ENCODE assay signal across 8 cellular contexts in genomic region chr19:52270266-52270885, GRCh38. TPM values are rescaled to one million over a fixed set of nuclear protein-coding genes. Genes with fewer than 3 reads are reported as not detected.
DNase-seq lines count a peak whose midpoint lies in the region; ATAC-seq, FAIRE-seq and TF ChIP-seq lines count a peak whose summit lies in the region.

No MANE protein-coding gene starts in this region.

- FAIRE-seq in K562 (lab: Jason Lieb, UNC), result no peak

- peaks cover 29% of the 10 kb centered on the region for H3K4me1 Mint-ChIP-seq in activated naive CD4-positive, alpha-beta T cell treated with anti-CD3 and anti-CD28 coated beads, Interleukin-2, amount 10 ng/mL, durations not matched to agents 7 days and 5 days

- WGBS in K562 (ENCODE audit: insufficient coverage, low coverage, missing lambda C conversion rate), result 29% methylated on average over 6 of the region's 11 CpGs

- peak overlapping the region; percentile 98 for H3K27ac ChIP-seq in K562 (ENCODE audit: extremely low read depth, low read depth, low read length)
- H3K27ac ChIP-seq in stomach smooth muscle (ENCODE audit: low read length), result peak overlapping the region; percentile 94

- peaks cover 51% of the 10 kb centered on the region for H3K79me2 ChIP-seq in K562 (ENCODE audit: control insufficient read depth, insufficient read depth, low read length)

- no peaks in the 10 kb centered on the region for H3K9me1 ChIP-seq in K562 (ENCODE audit: control insufficient read depth, insufficient read depth, low read length)

- H3K4me3 ChIP-seq in K562 (peak overlapping the region; percentile 99), stomach smooth muscle (ENCODE audit: low read length in 2 of 2) (peak overlapping the region; percentile 93 to 98)

- peak overlapping the region; percentile 89; the same call in 1 of the 2 replicates for H2AFZ ChIP-seq in K562 (ENCODE audit: low read depth, low read length)

- peaks cover 45% of the 10 kb centered on the region for H3K9me3 Mint-ChIP-seq in activated naive CD4-positive, alpha-beta T cell treated with anti-CD3 and anti-CD28 coated beads, Interleukin-2, amount 10 ng/mL, durations not matched to agents 7 days and 5 days

- TF ChIP-seq RAD21 in K562 (CRISPR knock-in tag; conservative IDR thresholded peaks at IDR 0.05 in 1 of 2, IDR thresholded peaks at IDR 0.05 in 1 of 2), result no peak

- no peaks in the 10 kb centered on the region for H3K27me3 Mint-ChIP-seq in activated naive CD4-positive, alpha-beta T cell treated with anti-CD3 and anti-CD28 coated beads, Interleukin-2, amount 10 ng/mL, durations not matched to agents 7 days and 5 days

- H3K4me1 ChIP-seq in K562 (replicated peaks in 1 of 2; ENCODE audit: control insufficient read depth in 2 of 2, insufficient read depth in 2 of 2, low read length in 2 of 2) (peaks cover 0 to 4% of the 10 kb centered on the region in 2 experiments; a peak in 2 of 5 replicates), stomach smooth muscle (ENCODE audit: control insufficient read depth, insufficient read depth, low read length) (peaks cover 11% of the 10 kb centered on the region)

- peaks cover 26% of the 10 kb centered on the region; the same call in 2 of the 3 replicates for H3K36me3 ChIP-seq in K562 (ENCODE audit: control insufficient read depth, insufficient read depth, low read length)
- H3K36me3 ChIP-seq in stomach smooth muscle (ENCODE audit: control insufficient read depth in 2 of 2, insufficient read depth in 2 of 2, low read length in 2 of 2), result peaks cover 0 to 4% of the 10 kb centered on the region in 2 donors

- ATAC-seq in K562 (no peak; the same call in 2 of the 3 replicates), HG03342 (IDR thresholded peaks at IDR 0.05; ENCODE audit: unreplicated experiment) (no peak), GM21447 (IDR thresholded peaks at IDR 0.05; ENCODE audit: unreplicated experiment) (no peak)

- in situ Hi-C loops in K562 (cut with MboI), result no loop called here

- H3K9me3 ChIP-seq in K562 (replicated peaks; ENCODE audit: control insufficient read depth, insufficient read depth, low read depth, low read length) (peaks cover 15% of the 10 kb centered on the region), stomach smooth muscle (ENCODE audit: control insufficient read depth in 2 of 2, low read length in 2 of 2) (no peaks in the 10 kb centered on the region)

- peak; percentile 29 for DNase-seq in activated naive CD4-positive, alpha-beta T cell treated with anti-CD3 and anti-CD28 coated beads, Interleukin-2, amount 10 ng/mL, durations not matched to agents 7 days and 5 days
- DNase-seq in activated naive CD4-positive, alpha-beta T cell treated with anti-CD3 and anti-CD28 coated beads, Interleukin-2, amount 50 U/mL, for 16 hours, result no peak
- DNase-seq in NCI-H69 (lab: John Stamatoyannopoulos, UW) (peak; percentile 34), K562 (ENCODE audit: extremely low read depth in 1 of 4, low spot score in 3 of 4) (peak in 3 of 4 experiments; percentile 9 to 26 (median 23)), kidney tubule cell (ENCODE audit: low spot score) (peak; percentile 18)

- no peaks in the 10 kb centered on the region for H3K27me3 ChIP-seq in K562 (ENCODE audit: control insufficient read depth in 2 of 2, insufficient read depth in 2 of 2, low read length in 2 of 2)
- H3K27me3 ChIP-seq in stomach smooth muscle (ENCODE audit: control insufficient read depth in 1 of 2, insufficient read depth in 2 of 2, low read length in 2 of 2), result no peaks in the 10 kb centered on the region

- intact Hi-C loops in K562 (cut with micrococcal nuclease), result no loop called here

- no peak for TF ChIP-seq EP300 in K562 (IDR thresholded peaks at IDR 0.05; ENCODE audit: low read length)

- H3K9ac ChIP-seq in K562 (ENCODE audit: insufficient read depth in 1 of 2, low read depth in 2 of 2, low read length in 2 of 2), result peak overlapping the region; percentile 100
- H3K9ac ChIP-seq in stomach smooth muscle (ENCODE audit: low read length in 2 of 2), result peak overlapping the region; percentile 97 to 98

- CTCF ChIA-PET in activated naive CD4-positive, alpha-beta T cell treated with anti-CD3 and anti-CD28 coated beads, Interleukin-2, amount 10 ng/mL, durations not matched to agents 7 days and 5 days (lab: Charles Lee), result no interaction called here
- CTCF ChIA-PET in K562 (lab: Yijun Ruan, JAX; ENCODE audit: low intra/inter-chr PET ratio), result no interaction called here

- H3K27ac Mint-ChIP-seq in activated naive CD4-positive, alpha-beta T cell treated with anti-CD3 and anti-CD28 coated beads, Interleukin-2, amount 10 ng/mL, durations not matched to agents 7 days and 5 days, result peak overlapping the region; percentile 95

- POLR2A ChIA-PET in K562 (lab: Yijun Ruan, JAX), result no interaction called here

- peak overlapping the region; percentile 94 for H3K4me2 ChIP-seq in K562 (ENCODE audit: insufficient read depth, low read length)

- H4K20me1 ChIP-seq in K562 (replicated peaks; ENCODE audit: control insufficient read depth, insufficient read depth, low read length), result no peaks in the 10 kb centered on the region

- no peak for TF ChIP-seq CTCF in K562 (IDR thresholded peaks at IDR 0.05 in 2 of 3, conservative IDR thresholded peaks at IDR 0.05 in 1 of 3; ENCODE audit: insufficient read depth in 2 of 3, low read depth in 1 of 3, low read length in 3 of 3)

- BruUV-seq in K562 (replicated peaks; lab: Mats Ljungman, UMichigan), result no TSS peak

- no peak for TF ChIP-seq POLR2A in K562 (conservative IDR thresholded peaks at IDR 0.05)

- H3K36me3 Mint-ChIP-seq in activated naive CD4-positive, alpha-beta T cell treated with anti-CD3 and anti-CD28 coated beads, Interleukin-2, amount 10 ng/mL, durations not matched to agents 7 days and 5 days, result peaks cover 46% of the 10 kb centered on the region

- peak overlapping the region; percentile 94 for H3K4me3 Mint-ChIP-seq in activated naive CD4-positive, alpha-beta T cell treated with anti-CD3 and anti-CD28 coated beads, Interleukin-2, amount 10 ng/mL, durations not matched to agents 7 days and 5 days

RNA-seq across cellular contexts. Expression of gene ZNF766, which starts 1.0 kb away (rescaled TPM):
- 29.9 and 51.8 TPM in 2 replicates for total RNA-seq in K562 (2011; cell fraction: chromatin; rRNA removed; ENCODE audit: low replicate concordance)
- 12.7 and 14.2 TPM in 2 replicates for total RNA-seq in K562 (2011; cell fraction: nucleolus; rRNA removed)
- total RNA-seq in K562 (2011; cell fraction: nucleoplasm; rRNA removed), result 28.6 and 38.4 TPM in 2 replicates
- total RNA-seq in K562 (2014; rRNA removed), result 6.7 and 7.9 TPM in 2 replicates
- 21.2 and 26.4 TPM in 2 replicates for total RNA-seq in K562 (2014; rRNA removed; fragmentation: Illumina TruSeq; extraction: Trizol)
- total RNA-seq in K562 (2015; rRNA removed; fragmentation: Illumina TruSeq; extraction: Trizol), result 10.7 and 11.2 TPM in 2 replicates
- 8.9 and 11.0 TPM in 2 replicates for total RNA-seq in K562 (2021)
- polyA plus RNA-seq in K562 (2011; rRNA removed), result 12.0 and 17.1 TPM in 2 replicates
- polyA plus RNA-seq in K562 (2011; cell fraction: cytosol; rRNA removed), result 2.6 and 5.7 TPM in 2 replicates
- 4.4 and 4.9 TPM in 2 replicates for polyA plus RNA-seq in K562 (2011; cell fraction: nucleus; rRNA removed)
- polyA plus RNA-seq in K562 (2012), result 11.8 and 12.2 TPM in 2 replicates
- polyA plus RNA-seq in K562 (2014; fragmentation: Illumina TruSeq; extraction: Trizol), result 15.5 and 18.5 TPM in 2 replicates
- polyA plus RNA-seq in K562 (2014; fragmentation: Nextera tagmentation; extraction: Ambion mirVana), result 10 to 100 TPM in 1 of 2 experiments, 1 to 10 TPM in 1; 9.0 to 23.0 TPM
- polyA plus RNA-seq in K562 (2014; rRNA removed), result 7.1 and 10.2 TPM in 2 replicates
- 27.2 and 29.3 TPM in 2 replicates for polyA minus RNA-seq in K562 (2011; rRNA and poly(A)+ RNA removed)
- polyA minus RNA-seq in K562 (2011; cell fraction: cytosol; rRNA and poly(A)+ RNA removed), result 5.7 and 9.8 TPM in 2 replicates
- polyA minus RNA-seq in K562 (2011; cell fraction: nucleus; rRNA and poly(A)+ RNA removed), result 2.8 and 11.1 TPM in 2 replicates

RNA-seq across cellular contexts. Expression of gene ZNF480, which starts 26.6 kb away (rescaled TPM):
- total RNA-seq in K562 (2011; cell fraction: chromatin; rRNA removed; ENCODE audit: low replicate concordance), result 4.9 and 20.2 TPM in 2 replicates
- total RNA-seq in K562 (2011; cell fraction: nucleolus; rRNA removed), result 3.3 and 5.4 TPM in 2 replicates
- 5.6 and 6.5 TPM in 2 replicates for total RNA-seq in K562 (2011; cell fraction: nucleoplasm; rRNA removed)
- total RNA-seq in K562 (2014; rRNA removed) (10.4 and 13.1 TPM in 2 replicates), K562 (2014; rRNA removed; fragmentation: Illumina TruSeq; extraction: Trizol) (31.1 and 43.3 TPM in 2 replicates), K562 (2015; rRNA removed; fragmentation: Illumina TruSeq; extraction: Trizol) (17.8 and 18.7 TPM in 2 replicates), K562 (2021) (21.3 and 22.3 TPM in 2 replicates)
- polyA plus RNA-seq in K562 (2011; rRNA removed) (8.1 and 19.5 TPM in 2 replicates), K562 (2014; fragmentation: Illumina TruSeq; extraction: Trizol) (23.1 and 30.7 TPM in 2 replicates), K562 (2014; fragmentation: Nextera tagmentation; extraction: Ambion mirVana) (10 to 100 TPM; 27.4 to 29.5 TPM), K562 (2014; rRNA removed) (12.5 and 14.2 TPM in 2 replicates)
- polyA plus RNA-seq in K562 (2011; cell fraction: cytosol; rRNA removed), result 1.2 and 2.8 TPM in 2 replicates
- 3.6 and 3.8 TPM in 2 replicates for polyA plus RNA-seq in K562 (2011; cell fraction: nucleus; rRNA removed)
- 14.0 and 18.3 TPM in 2 replicates for polyA plus RNA-seq in K562 (2012)
- polyA minus RNA-seq in K562 (2011; rRNA and poly(A)+ RNA removed), result 16.9 and 19.7 TPM in 2 replicates
- 2.4 and 6.9 TPM in 2 replicates for polyA minus RNA-seq in K562 (2011; cell fraction: cytosol; rRNA and poly(A)+ RNA removed)
- polyA minus RNA-seq in K562 (2011; cell fraction: nucleus; rRNA and poly(A)+ RNA removed), result 3.6 and 6.9 TPM in 2 replicates
